Comparison of ENCODE assay signal across 28 cellular contexts in the genomic region with DNA sequence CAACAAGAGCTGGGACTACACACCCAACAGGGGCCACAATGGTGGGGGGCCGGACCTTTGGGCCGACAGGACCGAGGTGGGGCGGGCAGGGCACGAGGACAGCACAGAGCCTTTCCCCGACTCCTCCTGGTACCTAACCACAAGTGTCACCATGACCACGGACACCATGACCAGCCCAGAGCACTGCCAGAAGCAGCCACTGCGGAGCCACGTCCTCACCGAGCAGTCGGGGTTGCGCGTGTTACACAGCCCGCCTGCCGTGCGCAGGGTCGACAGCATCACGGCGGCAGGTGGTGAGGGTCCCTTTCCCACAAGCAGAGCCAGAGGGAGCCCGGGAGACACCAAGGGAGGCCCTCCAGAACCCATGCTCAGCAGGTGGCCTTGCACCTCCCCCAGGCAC.
"Had no signal": no experiment of that assay in that cellular context is flagged by ENCODE, and none has a peak within 500 bp of the region (broad histone marks: within the 10 kb centered on the region; RNA-seq: fewer than 3 reads in every experiment).

No MANE protein-coding gene starts in this region.

- H3K4me1 ChIP-seq: body of pancreas, breast epithelium had no signal

- H3K4me3 ChIP-seq: body of pancreas, breast epithelium had no signal

- H3K36me3 ChIP-seq: breast epithelium had no signal

- H3K9me3 ChIP-seq: body of pancreas, breast epithelium had no signal

- H3K27ac ChIP-seq: body of pancreas, brain microvascular endothelial cell, breast epithelium, VCaP had no signal

- ATAC-seq: activated CD4-positive, alpha-beta T cell treated with anti-CD3 and anti-CD28 coated beads for 36 hours; activated CD8-positive, alpha-beta memory T cell treated with anti-CD3 and anti-CD28 coated beads, Interleukin-2, amount 10 ng/mL, durations not matched to agents 7 days and 5 days; activated CD8-positive, alpha-beta T cell treated with anti-CD3 and anti-CD28 coated beads, Interleukin-2, amount 10 ng/mL, durations not matched to agents 7 days and 5 days; activated naive CD8-positive, alpha-beta T cell treated with anti-CD3 and anti-CD28 coated beads, Interleukin-2, amount 50 U/mL, for 24 hours; body of pancreas had no signal

- DNase-seq: activated B cell treated with CpG ODN at 0.5 μM for 24 hours; activated CD4-positive, alpha-beta memory T cell treated with anti-CD3 and anti-CD28 coated beads, Interleukin-2, amount 10 ng/mL, durations not matched to agents 7 days and 5 days; activated CD4-positive, alpha-beta T cell treated with anti-CD3 and anti-CD28 coated beads for 1 hour; activated CD4-positive, alpha-beta T cell treated with anti-CD3 and anti-CD28 coated beads for 36 hours; activated CD4-positive, alpha-beta T cell treated with anti-CD3 and anti-CD28 coated beads for 48 hours; activated CD4-positive, alpha-beta T cell treated with anti-CD3 and anti-CD28 coated beads, Interleukin-2, amount 10 ng/mL, durations not matched to agents 7 days and 5 days; activated CD4-positive, alpha-beta T cell treated with anti-CD3 and anti-CD28 coated beads, Interleukin-2, amount 50 U/mL, for 48 hours; activated CD8-positive, alpha-beta memory T cell treated with anti-CD3 and anti-CD28 coated beads for 24 hours; activated CD8-positive, alpha-beta memory T cell treated with anti-CD3 and anti-CD28 coated beads, Interleukin-2, amount 10 ng/mL, durations not matched to agents 7 days and 5 days; activated CD8-positive, alpha-beta memory T cell treated with anti-CD3 and anti-CD28 coated beads, Interleukin-2, amount 50 U/mL, for 48 hours; activated CD8-positive, alpha-beta T cell treated with anti-CD3 and anti-CD28 coated beads, Interleukin-2, amount 10 ng/mL, durations not matched to agents 7 days and 5 days; activated effector memory CD4-positive, alpha-beta T cell treated with Interleukin-2 at 50 U/mL for 16 hours; activated gamma-delta T cell; activated naive CD4-positive, alpha-beta T cell treated with anti-CD3 and anti-CD28 coated beads, Interleukin-2, amount 10 ng/mL, durations not matched to agents 7 days and 5 days; activated naive CD4-positive, alpha-beta T cell treated with Interleukin-2 at 50 U/mL for 16 hours; activated naive CD8-positive, alpha-beta T cell treated with anti-CD3 and anti-CD28 coated beads, Interleukin-2, amount 10 ng/mL, durations not matched to agents 7 days and 5 days; activated naive CD8-positive, alpha-beta T cell treated with anti-CD3 and anti-CD28 coated beads, Interleukin-2, amount 50 U/mL, for 24 hours; activated T-cell treated with anti-CD3 and anti-CD28 coated beads, Interleukin-2, amount 50 U/mL, for 24 hours; activated T-cell treated with anti-CD3 and anti-CD28 coated beads, Interleukin-2, amount 50 U/mL, for 48 hours; anterior cingulate cortex; body of pancreas; brain microvascular endothelial cell; central memory CD4-positive, alpha-beta T cell; T-helper 1 cell; T-helper 2 cell; T-helper 9 cell had no signal

- H3K27me3 ChIP-seq: body of pancreas, brain microvascular endothelial cell, breast epithelium had no signal
